ENCODE assay signal across 18 cellular contexts in the genomic region with DNA sequence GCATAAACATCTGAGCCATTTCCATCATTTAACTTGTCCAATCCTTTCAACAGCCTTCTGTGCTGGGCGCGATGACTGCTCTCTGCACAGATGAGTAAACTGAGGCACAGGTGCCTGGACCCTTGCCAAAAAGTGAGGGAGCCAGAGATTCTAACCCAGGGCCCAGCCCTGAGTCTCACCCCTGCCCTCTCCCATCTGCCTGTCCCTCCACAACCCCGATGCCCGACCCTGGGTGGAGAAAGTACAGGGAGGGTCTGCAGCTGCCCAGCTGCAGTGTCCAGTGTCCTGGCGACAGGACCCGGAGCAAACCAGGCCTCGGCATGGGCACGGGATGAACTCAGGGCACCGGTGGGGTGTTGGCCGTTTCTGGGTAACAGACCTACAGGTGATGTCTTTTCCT. TPM values are rescaled to one million over a fixed set of nuclear protein-coding genes. Genes with fewer than 3 reads are reported as not detected.
DNase-seq lines count a peak whose midpoint lies in the region; ATAC-seq, FAIRE-seq and TF ChIP-seq lines count a peak whose summit lies in the region.
"Had no signal": no experiment of that assay in that cellular context is flagged by ENCODE, and none has a peak within 500 bp of the region (broad histone marks: within the 10 kb centered on the region; RNA-seq: fewer than 3 reads in every experiment).

No MANE protein-coding gene starts in this region.

- TF ChIP-seq CTCF in CD4-positive, alpha-beta T cell (IDR thresholded peaks at IDR 0.05) = no peak
- TF ChIP-seq CTCF in CD8-positive, alpha-beta T cell (IDR thresholded peaks at IDR 0.05) = no peak
- no peak for TF ChIP-seq CTCF in kidney (IDR thresholded peaks at IDR 0.05; ENCODE audit: borderline replicate concordance, extremely low read depth, insufficient read depth)

- FAIRE-seq in kidney (lab: Jason Lieb, UNC) = no peak
- FAIRE-seq: D721Med, G401.6, GM12892 had no signal

- no peaks in the 10 kb centered on the region for H3K27me3 Mint-ChIP-seq in CD4-positive, alpha-beta T cell
- no peaks in the 10 kb centered on the region for H3K27me3 Mint-ChIP-seq in CD8-positive, alpha-beta T cell (ENCODE audit: low read depth)

- peak overlapping the region; percentile 75 for H3K14ac ChIP-seq in neuronal stem cell (ENCODE audit: low read length)

- H2BK15ac ChIP-seq in neuronal stem cell (ENCODE audit: low read length) = no peak overlapping the region

- ATAC-seq in CD4-positive, alpha-beta T cell (ENCODE audit: poor library complexity) = no peak
- no peak for ATAC-seq in CD8-positive, alpha-beta T cell
- ATAC-seq in GM19455 (IDR thresholded peaks at IDR 0.05; ENCODE audit: unreplicated experiment) (no peak), GM18519 (IDR thresholded peaks at IDR 0.05; ENCODE audit: low FRiP score, unreplicated experiment) (no peak), GM18867 (IDR thresholded peaks at IDR 0.05; ENCODE audit: unreplicated experiment) (no peak)

- H3K9me3 ChIP-seq in CD4-positive, alpha-beta T cell (ENCODE audit: control insufficient read depth, low read length) = no peaks in the 10 kb centered on the region
- no peaks in the 10 kb centered on the region for H3K9me3 ChIP-seq in CD8-positive, alpha-beta T cell (ENCODE audit: low read length)
- H3K9me3 ChIP-seq in kidney (ENCODE audit: control insufficient read depth in 1 of 2, low read length in 2 of 2) = no peaks in the 10 kb centered on the region
- peaks cover 4 to 6% of the 10 kb centered on the region in 2 donors for H3K9me3 ChIP-seq in neuronal stem cell (replicated peaks in 1 of 2; ENCODE audit: control insufficient read depth in 2 of 2, insufficient read depth in 1 of 2, low read depth in 1 of 2, low read length in 2 of 2)

- no peak overlapping the region for H2BK120ac ChIP-seq in neuronal stem cell (ENCODE audit: low read depth, low read length)

- no peaks in the 10 kb centered on the region for H3K27me3 ChIP-seq in CD4-positive, alpha-beta T cell (ENCODE audit: control insufficient read depth, insufficient read depth, low read length)
- no peaks in the 10 kb centered on the region for H3K27me3 ChIP-seq in CD8-positive, alpha-beta T cell (ENCODE audit: insufficient read depth, low read length)
- H3K27me3 ChIP-seq in neuronal stem cell (ENCODE audit: control insufficient read depth in 3 of 3, insufficient read depth in 3 of 3, low read depth in 1 of 3, low read length in 3 of 3) = peaks cover 11 to 81% (median 64%) of the 10 kb centered on the region in 3 experiments

- no peak overlapping the region for H2BK5ac ChIP-seq in neuronal stem cell (ENCODE audit: low read length)

- H3K36me3 ChIP-seq in CD8-positive, alpha-beta T cell (ENCODE audit: insufficient read depth, low read length) = no peaks in the 10 kb centered on the region
- H3K36me3 ChIP-seq in kidney (ENCODE audit: control insufficient read depth in 1 of 2, insufficient read depth in 2 of 2, low read length in 2 of 2) (no peaks in the 10 kb centered on the region), neuronal stem cell (replicated peaks in 1 of 2; ENCODE audit: control insufficient read depth in 2 of 2, insufficient read depth in 2 of 2, low read length in 2 of 2) (peaks cover 0 to 4% of the 10 kb centered on the region in 2 donors)

- H2AK5ac ChIP-seq in neuronal stem cell (ENCODE audit: low read depth, low read length) = no peak overlapping the region

- intact Hi-C loops in CD4-positive, alpha-beta T cell (cut with DNase I, micrococcal nuclease) = loop anchor here (5.0 to 10.0 kb wide), 3 partner anchors 83 to 490 kb away; partner anchors contain the start of genes BRD9 (in 1 of the 2) and TRIP13 (in 1 of the 2)
- intact Hi-C loops in CD8-positive, alpha-beta T cell (cut with DNase I, micrococcal nuclease) = loop anchor here in 1 of 2 experiments (10.0 kb wide), 1 partner anchor 280 kb away; no protein-coding TSS in a partner anchor
- intact Hi-C loops in kidney (cut with DNase I) = no loop called here

- H2BK12ac ChIP-seq in neuronal stem cell (ENCODE audit: low read length) = no peak overlapping the region

- no peak overlapping the region for H2AFZ ChIP-seq in neuronal stem cell (ENCODE audit: low read length)

- POLR2A ChIA-PET in CD4-positive, alpha-beta T cell (lab: Charles Lee) = interaction anchor here (2.4 to 3.7 kb wide), 3 partner anchors 40 to 260 kb away, joined by 8 to 38 read pairs (median 24); partner anchors contain the start of gene CLPTM1L
- POLR2A ChIA-PET in CD8-positive, alpha-beta T cell (lab: Charles Lee) = interaction anchor here (1.3 to 3.3 kb wide), 3 partner anchors 11 to 152 kb away, joined by 3 to 24 read pairs (median 8); partner anchors contain the start of gene CLPTM1L

- H3K36me3 Mint-ChIP-seq in CD4-positive, alpha-beta T cell (ENCODE audit: low read depth) = peaks cover 3% of the 10 kb centered on the region
- peaks cover 2% of the 10 kb centered on the region for H3K36me3 Mint-ChIP-seq in CD8-positive, alpha-beta T cell

- H3K23ac ChIP-seq in neuronal stem cell (ENCODE audit: low read depth, low read length, poor library complexity) = peak overlapping the region; percentile 14

- H3K9ac ChIP-seq in kidney (ENCODE audit: low read length in 2 of 2) = no peak overlapping the region
- H3K9ac ChIP-seq in neuronal stem cell (ENCODE audit: low read depth, low read length, poor library complexity) = no peak overlapping the region

- CTCF ChIA-PET in CD4-positive, alpha-beta T cell (lab: Charles Lee) = no interaction called here
- CTCF ChIA-PET in CD8-positive, alpha-beta T cell (lab: Charles Lee) = interaction anchor here (1.0 to 2.3 kb wide), 3 partner anchors 9 to 279 kb away, joined by 3 to 14 read pairs (median 3); no protein-coding TSS in a partner anchor

- H3K4me1 Mint-ChIP-seq in CD4-positive, alpha-beta T cell (ENCODE audit: low read depth) = peaks cover 39% of the 10 kb centered on the region
- peaks cover 32% of the 10 kb centered on the region for H3K4me1 Mint-ChIP-seq in CD8-positive, alpha-beta T cell (ENCODE audit: low read depth)

- no peak overlapping the region for H3K4ac ChIP-seq in neuronal stem cell (ENCODE audit: low read length)

- H4K91ac ChIP-seq in neuronal stem cell (ENCODE audit: low read depth, low read length, poor library complexity) = no peak overlapping the region

- no peaks in the 10 kb centered on the region for H3K9me3 Mint-ChIP-seq in CD4-positive, alpha-beta T cell
- no peaks in the 10 kb centered on the region for H3K9me3 Mint-ChIP-seq in CD8-positive, alpha-beta T cell
- H3K9me3 Mint-ChIP-seq: CD8-positive, alpha-beta memory T cell had no signal

- WGBS in neuronal stem cell (ENCODE audit: extremely low coverage in 2 of 2, insufficient read length in 2 of 2, insufficient replicate concordance in 1 of 2), 2 donors = no CpG with 5 or more reads among the region's 10 CpGs

- no peak overlapping the region for H3K27ac ChIP-seq in CD4-positive, alpha-beta T cell (ENCODE audit: low read depth, low read length)
- no peak overlapping the region for H3K27ac ChIP-seq in CD8-positive, alpha-beta T cell (ENCODE audit: low read depth, low read length)
- no peak overlapping the region for H3K27ac ChIP-seq in kidney (ENCODE audit: low read depth in 2 of 2, low read length in 2 of 2)
- no peak overlapping the region for H3K27ac ChIP-seq in neuronal stem cell (replicated peaks; ENCODE audit: low read length)

- H3K18ac ChIP-seq in neuronal stem cell (ENCODE audit: low read length) = peak overlapping the region; percentile 11

- no peak overlapping the region for H4K8ac ChIP-seq in neuronal stem cell (ENCODE audit: low read depth, low read length)

- H3K4me1 ChIP-seq in CD8-positive, alpha-beta T cell (ENCODE audit: insufficient read depth, low read length) = peaks cover 25% of the 10 kb centered on the region
- H3K4me1 ChIP-seq in kidney (ENCODE audit: control insufficient read depth in 1 of 2, insufficient read depth in 1 of 2, low read depth in 1 of 2, low read length in 2 of 2) (peaks cover 8 to 11% of the 10 kb centered on the region in 2 donors), neuronal stem cell (ENCODE audit: control insufficient read depth in 2 of 2, insufficient read depth in 1 of 2, low read depth in 1 of 2, low read length in 2 of 2) (peaks cover 10% of the 10 kb centered on the region in 2 donors)

- no peak overlapping the region for H3K4me3 Mint-ChIP-seq in CD4-positive, alpha-beta T cell
- peak overlapping the region; percentile 26 for H3K4me3 Mint-ChIP-seq in CD8-positive, alpha-beta T cell

- no peak for DNase-seq in CD4-positive, alpha-beta T cell
- DNase-seq in CD8-positive, alpha-beta T cell = no peak
- DNase-seq in kidney (peak; percentile 55), neuronal stem cell (ENCODE audit: low spot score) (no peak), NCI-H146 (lab: John Stamatoyannopoulos, UW) (no peak)
- DNase-seq: C1 segment of cervical spinal cord; CD8-positive, alpha-beta memory T cell; DMS 273 treated with DMSO at 0.1 percent for 48 hours; DND-41; GOT3; H7; HCEC 1CT had no signal

- no peak overlapping the region for H3K4me2 ChIP-seq in neuronal stem cell (ENCODE audit: insufficient read depth, low read length, poor library complexity, severe bottlenecking)

- peak overlapping the region; percentile 99 for H3K27ac Mint-ChIP-seq in CD4-positive, alpha-beta T cell
- H3K27ac Mint-ChIP-seq in CD8-positive, alpha-beta T cell = no peak overlapping the region

- peaks cover 3% of the 10 kb centered on the region for H3K79me1 ChIP-seq in neuronal stem cell (ENCODE audit: low read depth, low read length)

- no peak overlapping the region for H3K4me3 ChIP-seq in CD8-positive, alpha-beta T cell (ENCODE audit: low read depth, low read length)
- H3K4me3 ChIP-seq in kidney (ENCODE audit: low read length in 2 of 2) (no peak overlapping the region), neuronal stem cell (ENCODE audit: low read length in 2 of 2) (no peak overlapping the region)

RNA-seq across cellular contexts. Expression of gene CLPTM1L, which starts 39.6 kb away (rescaled TPM):
- 10 to 100 TPM; 47.2 to 47.4 TPM for total RNA-seq in CD4-positive, alpha-beta T cell
- total RNA-seq in CD8-positive, alpha-beta T cell = 10 to 100 TPM; 56.8 to 58.9 TPM
- 96.6 TPM for total RNA-seq in kidney
- 135 TPM for polyA plus RNA-seq in kidney (ENCODE audit: insufficient read depth, low read depth, low replicate concordance)
- 49.2 TPM for polyA plus RNA-seq in neuronal stem cell (2013, experiment 1 of 2)
- 50.1 TPM for polyA plus RNA-seq in neuronal stem cell (2013, experiment 2 of 2)
